15 cellular contexts compared by ENCODE assay signal in the genomic region with DNA sequence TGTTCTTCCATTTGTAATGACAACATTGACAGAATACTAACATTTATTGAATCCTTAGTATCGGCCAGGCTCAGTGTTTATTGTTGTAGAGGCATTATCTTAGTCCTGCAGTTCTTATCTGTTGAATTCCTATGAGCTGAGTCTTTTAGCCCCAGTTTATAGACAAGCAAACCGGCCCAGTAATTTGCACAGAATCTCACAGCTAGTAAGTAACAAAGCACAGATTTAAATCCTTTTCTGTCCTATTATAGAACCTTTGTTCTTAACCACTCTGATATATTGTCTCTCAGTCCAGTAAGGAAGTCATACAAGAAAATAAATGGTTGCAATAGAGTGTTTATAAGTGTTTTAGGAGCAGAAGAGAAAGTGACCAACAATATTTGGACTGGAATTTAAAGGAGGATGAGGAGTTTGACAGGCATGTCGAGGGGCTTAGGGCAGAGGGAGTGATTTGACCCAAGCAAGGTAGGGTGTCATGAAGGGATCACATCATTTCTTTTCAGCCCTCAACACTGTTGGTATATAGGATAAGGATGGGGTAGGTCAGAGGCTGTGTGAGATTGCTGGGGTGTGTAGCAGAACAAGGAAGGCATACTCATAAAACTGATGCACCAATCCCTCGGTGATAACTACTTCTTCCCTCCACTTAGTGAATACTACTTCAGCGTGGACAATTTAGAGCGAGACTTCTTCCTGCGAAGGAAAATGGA. TPM values are rescaled to one million over a fixed set of nuclear protein-coding genes. Genes with fewer than 3 reads are reported as not detected.
DNase-seq lines count a peak whose midpoint lies in the region; ATAC-seq and TF ChIP-seq lines count a peak whose summit lies in the region.
"Had no signal": no experiment of that assay in that cellular context is flagged by ENCODE, and none has a peak within 500 bp of the region (broad histone marks: within the 10 kb centered on the region; RNA-seq: fewer than 3 reads in every experiment).

No MANE protein-coding gene starts in this region.

- no peak overlapping the region for H3K4me3 Mint-ChIP-seq in CD8-positive, alpha-beta memory T cell
- H3K4me3 Mint-ChIP-seq in T-helper 17 cell: no peak overlapping the region
- H3K4me3 Mint-ChIP-seq: activated B cell treated with CpG ODN at 0.5 μM for 24 hours had no signal

- H3K9me3 Mint-ChIP-seq in CD8-positive, alpha-beta memory T cell: no peaks in the 10 kb centered on the region
- H3K9me3 Mint-ChIP-seq: activated B cell treated with CpG ODN at 0.5 μM for 24 hours had no signal

- no peaks in the 10 kb centered on the region for H3K27me3 Mint-ChIP-seq in CD8-positive, alpha-beta memory T cell
- H3K27me3 Mint-ChIP-seq in T-helper 17 cell: no peaks in the 10 kb centered on the region
- H3K27me3 Mint-ChIP-seq: activated B cell treated with CpG ODN at 0.5 μM for 24 hours had no signal

- no peak for DNase-seq in CD8-positive, alpha-beta memory T cell
- DNase-seq in T-helper 17 cell: no peak
- DNase-seq in fibroblast of villous mesenchyme (ENCODE audit: low read depth): peak; percentile 77
- DNase-seq in omental fat pad (ENCODE audit: low spot score): no peak
- DNase-seq in activated naive CD4-positive, alpha-beta T cell (lab: John Stamatoyannopoulos, UW): no peak
- DNase-seq in NCI-H774 (lab: John Stamatoyannopoulos, UW): no peak
- DNase-seq: activated B cell treated with CpG ODN at 0.5 μM for 24 hours, cortex of kidney, foreskin keratinocyte, NCI-H1092 treated with DMSO at 0.1 percent for 48 hours, NCI-H748 treated with DMSO at 0.1 percent for 48 hours, pancreas, SIG-M5 had no signal

- POLR2A ChIA-PET in CD8-positive, alpha-beta memory T cell (lab: Charles Lee): no interaction called here

- H3K36me3 Mint-ChIP-seq in CD8-positive, alpha-beta memory T cell: peaks cover 0 to 88% (median 22%) of the 10 kb centered on the region in 3 donors
- peaks cover 15% of the 10 kb centered on the region for H3K36me3 Mint-ChIP-seq in T-helper 17 cell (ENCODE audit: low read depth)

- peak overlapping the region in 6 of 8 donors; percentile 5 to 62 (median 36) for H3K27ac Mint-ChIP-seq in CD8-positive, alpha-beta memory T cell
- H3K27ac Mint-ChIP-seq in T-helper 17 cell: peak overlapping the region; percentile 83
- H3K27ac Mint-ChIP-seq: activated B cell treated with CpG ODN at 0.5 μM for 24 hours had no signal

- TF ChIP-seq CTCF in fibroblast of villous mesenchyme (IDR thresholded peaks at IDR 0.05; ENCODE audit: insufficient read depth, low read depth, low read length) (no peak), omental fat pad (IDR thresholded peaks at IDR 0.05) (no peak)

- H3K36me3 ChIP-seq in CD8-positive, alpha-beta memory T cell (ENCODE audit: insufficient read depth, low read length): peaks cover 46% of the 10 kb centered on the region

- no peak for ATAC-seq in T-helper 17 cell
- peak; percentile 28 for ATAC-seq in omental fat pad (ENCODE audit: low FRiP score)
- ATAC-seq in GM19328 (IDR thresholded peaks at IDR 0.05; ENCODE audit: unreplicated experiment): no peak
- no peak for ATAC-seq in GM19397 (IDR thresholded peaks at IDR 0.05; ENCODE audit: unreplicated experiment)
- ATAC-seq: foreskin keratinocyte had no signal

- no peaks in the 10 kb centered on the region for H3K4me1 ChIP-seq in CD8-positive, alpha-beta memory T cell (ENCODE audit: insufficient read depth, low read length)
- H3K4me1 ChIP-seq: foreskin keratinocyte had no signal

- no peak overlapping the region for H3K4me3 ChIP-seq in CD8-positive, alpha-beta memory T cell (ENCODE audit: low read length)
- H3K4me3 ChIP-seq in fibroblast of villous mesenchyme (ENCODE audit: low read depth, low read length): no peak overlapping the region
- H3K4me3 ChIP-seq: pancreas had no signal

- no peak overlapping the region for H3K27ac ChIP-seq in CD8-positive, alpha-beta memory T cell (ENCODE audit: low read depth, low read length)
- H3K27ac ChIP-seq: foreskin keratinocyte had no signal

- no peaks in the 10 kb centered on the region for H3K27me3 ChIP-seq in CD8-positive, alpha-beta memory T cell (ENCODE audit: insufficient read depth, low read length, poor library complexity, severe bottlenecking)
- H3K27me3 ChIP-seq: foreskin keratinocyte, pancreas had no signal

- peaks cover 12 to 15% (median 12%) of the 10 kb centered on the region in 3 donors for H3K4me1 Mint-ChIP-seq in CD8-positive, alpha-beta memory T cell
- peaks cover 24% of the 10 kb centered on the region for H3K4me1 Mint-ChIP-seq in T-helper 17 cell

- CTCF ChIA-PET in CD8-positive, alpha-beta memory T cell (lab: Charles Lee): no interaction called here

- H3K9me3 ChIP-seq in CD8-positive, alpha-beta memory T cell (ENCODE audit: low read length): no peaks in the 10 kb centered on the region
- no peaks in the 10 kb centered on the region for H3K9me3 ChIP-seq in T-helper 17 cell (ENCODE audit: control insufficient read depth, low read length, poor library complexity, severe bottlenecking)
- H3K9me3 ChIP-seq: pancreas had no signal

RNA-seq across cellular contexts. Expression of a gene that starts 39.5 kb away (rescaled TPM):
- 100 to 1,000 TPM; 329 to 344 TPM for total RNA-seq in CD8-positive, alpha-beta memory T cell
- 28.4 TPM for polyA plus RNA-seq in CD8-positive, alpha-beta memory T cell
- total RNA-seq in T-helper 17 cell: 100 to 1,000 TPM; 121 to 125 TPM
- total RNA-seq in fibroblast of villous mesenchyme: 111 and 120 TPM in 2 replicates
- total RNA-seq in omental fat pad: 100 to 1,000 TPM in 2 of 4 donors, 10 to 100 TPM in 2; 80.5 to 155 (median 106) TPM

RNA-seq across cellular contexts. Expression of a gene that starts 55.7 kb away (rescaled TPM):
- total RNA-seq in CD8-positive, alpha-beta memory T cell: under 1 TPM in 1 of 2 experiments, not detected in 1; 0.18 TPM
- polyA plus RNA-seq in CD8-positive, alpha-beta memory T cell: 1.0 TPM
- total RNA-seq in T-helper 17 cell: 10 to 100 TPM in 1 of 2 donors, 1 to 10 TPM in 1; 1.1 to 36.8 TPM
- total RNA-seq in fibroblast of villous mesenchyme: 4.2 and 7.8 TPM in 2 replicates
- 10 to 100 TPM; 17.4 to 57.2 (median 33.7) TPM for total RNA-seq in omental fat pad
- total RNA-seq: activated B cell treated with CpG ODN at 0.5 μM for 24 hours had no signal
